ENCODE assay signal across 1 cellular context in the genomic region with DNA sequence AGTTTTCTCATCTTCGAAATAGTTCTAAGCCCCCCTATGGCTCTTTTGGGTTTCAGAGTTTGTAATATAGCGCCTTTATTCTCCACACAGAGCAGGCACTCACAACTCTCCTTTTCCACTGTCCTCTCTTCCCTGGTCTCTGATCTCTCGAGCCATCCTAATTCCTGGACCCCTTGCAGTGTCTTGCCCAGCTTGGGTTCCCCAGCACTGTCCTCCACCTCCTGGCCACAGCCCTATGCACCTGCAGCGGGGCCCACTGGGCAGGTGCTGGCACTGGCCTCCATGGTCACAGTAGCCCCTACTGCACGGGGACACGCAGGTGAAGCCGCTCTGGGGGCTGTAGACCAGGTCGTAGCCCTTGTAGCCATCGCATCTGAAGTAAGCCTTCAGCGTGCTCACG.
TF ChIP-seq lines count a peak whose summit lies in the region.

No MANE protein-coding gene starts in this region.

TF ChIP-seq in HCT116, 20 proteins besides CTCF, POLR2A, EP300 and RAD21 (continued from another document):
- TF ChIP-seq, protein P1, sequence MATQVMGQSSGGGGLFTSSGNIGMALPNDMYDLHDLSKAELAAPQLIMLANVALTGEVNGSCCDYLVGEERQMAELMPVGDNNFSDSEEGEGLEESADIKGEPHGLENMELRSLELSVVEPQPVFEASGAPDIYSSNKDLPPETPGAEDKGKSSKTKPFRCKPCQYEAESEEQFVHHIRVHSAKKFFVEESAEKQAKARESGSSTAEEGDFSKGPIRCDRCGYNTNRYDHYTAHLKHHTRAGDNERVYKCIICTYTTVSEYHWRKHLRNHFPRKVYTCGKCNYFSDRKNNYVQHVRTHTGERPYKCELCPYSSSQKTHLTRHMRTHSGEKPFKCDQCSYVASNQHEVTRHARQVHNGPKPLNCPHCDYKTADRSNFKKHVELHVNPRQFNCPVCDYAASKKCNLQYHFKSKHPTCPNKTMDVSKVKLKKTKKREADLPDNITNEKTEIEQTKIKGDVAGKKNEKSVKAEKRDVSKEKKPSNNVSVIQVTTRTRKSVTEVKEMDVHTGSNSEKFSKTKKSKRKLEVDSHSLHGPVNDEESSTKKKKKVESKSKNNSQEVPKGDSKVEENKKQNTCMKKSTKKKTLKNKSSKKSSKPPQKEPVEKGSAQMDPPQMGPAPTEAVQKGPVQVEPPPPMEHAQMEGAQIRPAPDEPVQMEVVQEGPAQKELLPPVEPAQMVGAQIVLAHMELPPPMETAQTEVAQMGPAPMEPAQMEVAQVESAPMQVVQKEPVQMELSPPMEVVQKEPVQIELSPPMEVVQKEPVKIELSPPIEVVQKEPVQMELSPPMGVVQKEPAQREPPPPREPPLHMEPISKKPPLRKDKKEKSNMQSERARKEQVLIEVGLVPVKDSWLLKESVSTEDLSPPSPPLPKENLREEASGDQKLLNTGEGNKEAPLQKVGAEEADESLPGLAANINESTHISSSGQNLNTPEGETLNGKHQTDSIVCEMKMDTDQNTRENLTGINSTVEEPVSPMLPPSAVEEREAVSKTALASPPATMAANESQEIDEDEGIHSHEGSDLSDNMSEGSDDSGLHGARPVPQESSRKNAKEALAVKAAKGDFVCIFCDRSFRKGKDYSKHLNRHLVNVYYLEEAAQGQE (IDR thresholded peaks at IDR 0.05; ENCODE audit: low read depth): no peak
- TF ChIP-seq ZFX (IDR thresholded peaks at IDR 0.05): no peak
- no peak for TF ChIP-seq JUND (IDR thresholded peaks at IDR 0.05)
- no peak for TF ChIP-seq FOSL1 (IDR thresholded peaks at IDR 0.05; ENCODE audit: low read depth)
- TF ChIP-seq, protein P2, sequence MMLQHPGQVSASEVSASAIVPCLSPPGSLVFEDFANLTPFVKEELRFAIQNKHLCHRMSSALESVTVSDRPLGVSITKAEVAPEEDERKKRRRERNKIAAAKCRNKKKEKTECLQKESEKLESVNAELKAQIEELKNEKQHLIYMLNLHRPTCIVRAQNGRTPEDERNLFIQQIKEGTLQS (IDR thresholded peaks at IDR 0.05): no peak
